Comparison of ENCODE assay signal across 31 cellular contexts in the genomic region with DNA sequence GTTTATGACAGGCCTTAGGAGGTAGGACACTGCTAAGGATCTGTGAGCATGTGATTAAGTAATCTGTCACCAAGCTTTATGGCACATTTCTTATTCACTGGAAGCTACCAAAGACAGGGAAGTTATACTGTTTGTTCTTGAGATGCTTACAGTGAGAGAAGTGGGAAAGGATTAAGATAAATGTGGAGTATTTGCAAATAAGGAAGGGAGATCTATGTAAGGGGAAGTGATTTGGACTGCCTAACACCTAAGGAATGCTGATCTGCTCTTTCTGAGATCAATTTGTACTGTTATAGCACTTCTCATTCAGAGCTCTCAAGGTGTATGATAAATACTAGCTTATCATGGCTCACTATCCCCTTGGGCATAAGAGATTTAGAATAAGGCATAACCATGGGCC.
"Had no signal": no experiment of that assay in that cellular context is flagged by ENCODE, and none has a peak within 500 bp of the region (broad histone marks: within the 10 kb centered on the region; RNA-seq: fewer than 3 reads in every experiment).

No MANE protein-coding gene starts in this region.

- H3K4me1 ChIP-seq: adrenal gland, ascending aorta, body of pancreas, breast epithelium had no signal

- DNase-seq: activated effector memory CD4-positive, alpha-beta T cell treated with anti-CD3 and anti-CD28 coated beads, Interleukin-2, amount 50 U/mL, for 16 hours; activated effector memory CD4-positive, alpha-beta T cell treated with Interleukin-2 at 50 U/mL for 16 hours; activated gamma-delta T cell; activated gamma-delta T cell treated with Interleukin-2 at 50 U/mL for 16 hours; activated naive CD4-positive, alpha-beta T cell; activated naive CD4-positive, alpha-beta T cell treated with anti-CD3 and anti-CD28 coated beads for 36 hours; activated naive CD4-positive, alpha-beta T cell treated with anti-CD3 and anti-CD28 coated beads, Interleukin-2, amount 10 ng/mL, durations not matched to agents 7 days and 5 days; activated naive CD4-positive, alpha-beta T cell treated with anti-CD3 and anti-CD28 coated beads, Interleukin-2, amount 50 U/mL, for 16 hours; activated naive CD4-positive, alpha-beta T cell treated with Interleukin-2 at 50 U/mL for 16 hours; activated naive CD8-positive, alpha-beta T cell treated with anti-CD3 and anti-CD28 coated beads for 36 hours; activated naive CD8-positive, alpha-beta T cell treated with anti-CD3 and anti-CD28 coated beads, Interleukin-2, amount 10 ng/mL, durations not matched to agents 7 days and 5 days; activated naive CD8-positive, alpha-beta T cell treated with anti-CD3 and anti-CD28 coated beads, Interleukin-2, amount 50 U/mL, for 24 hours; activated T-cell treated with anti-CD3 and anti-CD28 coated beads, Interleukin-2, amount 50 U/mL, for 1 hour; activated T-cell treated with anti-CD3 and anti-CD28 coated beads, Interleukin-2, amount 50 U/mL, for 24 hours; activated T-cell treated with anti-CD3 and anti-CD28 coated beads, Interleukin-2, amount 50 U/mL, for 4 hours; activated T-cell treated with anti-CD3 and anti-CD28 coated beads, Interleukin-2, amount 50 U/mL, for 48 hours; activated T-cell treated with anti-CD3 and anti-CD28 coated beads, Interleukin-2, amount 50 U/mL, for 72 hours; adrenal gland; amniotic stem cell; amygdala; anterior cingulate cortex; body of pancreas; brain microvascular endothelial cell; caudate nucleus; central memory CD4-positive, alpha-beta T cell; cerebellar nuclear complex had no signal

- H3K36me3 ChIP-seq: adrenal gland, ascending aorta, brain microvascular endothelial cell, breast epithelium, cardiac muscle cell had no signal

- H3K27me3 ChIP-seq: adrenal gland, ascending aorta, body of pancreas, brain microvascular endothelial cell, breast epithelium, cardiac muscle cell had no signal

- H3K27ac ChIP-seq: adrenal gland, ascending aorta, body of pancreas, brain microvascular endothelial cell, breast epithelium, cardiac muscle cell had no signal

- ATAC-seq: activated naive CD4-positive, alpha-beta T cell treated with anti-CD3 and anti-CD28 coated beads, Interleukin-2, amount 50 U/mL, for 72 hours; activated naive CD8-positive, alpha-beta T cell treated with anti-CD3 and anti-CD28 coated beads, Interleukin-2, amount 50 U/mL, for 24 hours; activated T-cell treated with anti-CD3 and anti-CD28 coated beads, Interleukin-2, amount 50 U/mL, for 4 hours; activated T-cell treated with anti-CD3 and anti-CD28 coated beads, Interleukin-2, amount 50 U/mL, for 72 hours; activated T-helper 17 cell treated with anti-CD3 and anti-CD28 coated beads, Interleukin-2, amount 50 U/mL, for 72 hours; body of pancreas had no signal

- H3K9me3 ChIP-seq: adrenal gland, ascending aorta, body of pancreas, breast epithelium had no signal

- H3K4me3 ChIP-seq: adrenal gland, ascending aorta, body of pancreas, breast epithelium, cardiac muscle cell had no signal
